Comparison of ENCODE assay signal across 9 cellular contexts in the genomic region with DNA sequence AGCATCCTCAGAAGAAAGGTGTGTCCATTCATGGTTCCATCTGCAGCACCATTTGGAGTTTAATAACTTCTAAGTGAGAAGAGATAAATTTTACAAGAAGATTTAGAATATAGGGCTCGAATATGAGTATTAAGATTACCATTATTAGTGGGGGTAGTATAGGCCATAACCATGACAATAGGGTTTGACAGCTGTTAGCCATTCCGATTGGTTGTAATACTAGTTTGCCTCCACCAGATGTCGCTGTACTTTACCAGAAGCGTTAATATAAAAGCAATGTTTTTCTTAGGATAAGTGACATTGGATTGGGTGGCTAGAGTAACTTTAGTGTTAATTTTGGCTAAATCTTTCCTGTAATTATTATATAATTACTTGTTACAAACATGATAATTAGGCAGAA.
DNase-seq lines count a peak whose midpoint lies in the region; ATAC-seq and TF ChIP-seq lines count a peak whose summit lies in the region.
"Had no signal": no experiment of that assay in that cellular context is flagged by ENCODE, and none has a peak within 500 bp of the region (broad histone marks: within the 10 kb centered on the region; RNA-seq: fewer than 3 reads in every experiment).

No MANE protein-coding gene starts in this region.

- no peak for TF ChIP-seq EP300 in gastroesophageal sphincter (IDR thresholded peaks at IDR 0.05)

- ATAC-seq in GM21423 (IDR thresholded peaks at IDR 0.05; ENCODE audit: unreplicated experiment) (no peak), gastroesophageal sphincter (no peak)

- H3K4me2 ChIP-seq in mesenchymal stem cell (ENCODE audit: low read length, poor library complexity, severe bottlenecking) = no peak overlapping the region

- 33 to 45% (median 43%) methylated on average over 4 of the region's 4 CpGs for WGBS in adrenal gland, 4 donors
- WGBS in mesenchymal stem cell = 51% methylated on average over 2 of the region's 4 CpGs
- 29 to 32% methylated on average over 4 of the region's 4 CpGs for WGBS in gastroesophageal sphincter (ENCODE audit: low coverage in 1 of 2), 2 donors

- H3K27ac ChIP-seq in adrenal gland (no peak overlapping the region), mesenchymal stem cell (ENCODE audit: low read length, poor library complexity, severe bottlenecking) (no peak overlapping the region), gastroesophageal sphincter (no peak overlapping the region)

- no peak overlapping the region for H2BK5ac ChIP-seq in mesenchymal stem cell (ENCODE audit: low read depth, low read length, poor library complexity, severe bottlenecking)

- no peak overlapping the region for H3K23ac ChIP-seq in mesenchymal stem cell (ENCODE audit: low read length in 2 of 2)

- TF ChIP-seq POLR2A in adrenal gland (IDR thresholded peaks at IDR 0.05) (no peak), gastroesophageal sphincter (IDR thresholded peaks at IDR 0.05) (no peak)

- H3K36me3 ChIP-seq in adrenal gland (replicated peaks in 1 of 2) (no peaks in the 10 kb centered on the region), mesenchymal stem cell (ENCODE audit: control insufficient read depth in 1 of 2, insufficient read depth in 2 of 2, low read depth in 1 of 2, low read length in 2 of 2) (no peaks in the 10 kb centered on the region), gastroesophageal sphincter (no peaks in the 10 kb centered on the region)

- H3K79me1 ChIP-seq in mesenchymal stem cell (replicated peaks; ENCODE audit: low read length, poor library complexity, severe bottlenecking) = no peaks in the 10 kb centered on the region

- H4K8ac ChIP-seq in mesenchymal stem cell (ENCODE audit: low read length) = no peak overlapping the region

- H3K18ac ChIP-seq in mesenchymal stem cell (ENCODE audit: low read depth in 1 of 2, low read length in 2 of 2) = no peak overlapping the region

- no peak overlapping the region for H2AK5ac ChIP-seq in mesenchymal stem cell (ENCODE audit: low read length, severe bottlenecking)

- CTCF ChIA-PET in Calu3 (lab: Charles Lee) = no interaction called here

- H3K4me1 ChIP-seq in adrenal gland (replicated peaks in 1 of 2) (no peaks in the 10 kb centered on the region), mesenchymal stem cell (ENCODE audit: control insufficient read depth, insufficient read depth, low read depth, low read length) (no peaks in the 10 kb centered on the region), gastroesophageal sphincter (no peaks in the 10 kb centered on the region)

- H3K36me3 Mint-ChIP-seq in Calu3 (ENCODE audit: insufficient read depth, unreplicated experiment) = no peaks in the 10 kb centered on the region

- H3K4me1 Mint-ChIP-seq in Calu3 (ENCODE audit: low read depth, unreplicated experiment) = no peaks in the 10 kb centered on the region

- DNase-seq in Calu3 (no peak), HT-29 (ENCODE audit: low spot score) (peak; percentile 25), adrenal gland (peak in 1 of 7 donors; percentile 7), mesenchymal stem cell (peak; percentile 2), NCI-H524 treated with DMSO at 0.1 percent for 48 hours (lab: John Stamatoyannopoulos, UW) (no peak), pons (ENCODE audit: low spot score) (no peak)
- DNase-seq: activated CD8-positive, alpha-beta memory T cell treated with anti-CD3 and anti-CD28 coated beads, Interleukin-2, amount 50 U/mL, for 48 hours had no signal

- TF ChIP-seq CTCF in Calu3 (IDR thresholded peaks at IDR 0.05; ENCODE audit: unreplicated experiment) (peak; percentile 30), adrenal gland (IDR thresholded peaks at IDR 0.05) (peak; percentile 37 to 51 (median 42)), gastroesophageal sphincter (IDR thresholded peaks at IDR 0.05) (peak in 1 of 4 experiments; percentile 23)

- H2AFZ ChIP-seq in mesenchymal stem cell (ENCODE audit: low read depth, low read length) = no peak overlapping the region

- no peak overlapping the region for H3K4me3 ChIP-seq in adrenal gland
- H3K4me3 ChIP-seq in mesenchymal stem cell (ENCODE audit: insufficient read depth in 1 of 2, low read depth in 1 of 2, low read length in 2 of 2) = no peak overlapping the region
- no peak overlapping the region for H3K4me3 ChIP-seq in gastroesophageal sphincter

- H3K14ac ChIP-seq in mesenchymal stem cell (ENCODE audit: low read length in 2 of 2) = no peak overlapping the region

- H3K9me3 ChIP-seq in adrenal gland (replicated peaks in 1 of 3) (peaks cover 0 to 18% (median 0%) of the 10 kb centered on the region in 3 donors), mesenchymal stem cell (ENCODE audit: control insufficient read depth, low read length) (peaks cover 52% of the 10 kb centered on the region), gastroesophageal sphincter (peaks cover 0 to 56% (median 0%) of the 10 kb centered on the region in 3 donors)

- H2BK12ac ChIP-seq in mesenchymal stem cell (ENCODE audit: low read length in 2 of 2) = no peak overlapping the region

- no peak overlapping the region for H4K91ac ChIP-seq in mesenchymal stem cell (ENCODE audit: low read length)

- H2BK120ac ChIP-seq in mesenchymal stem cell (ENCODE audit: low read depth, low read length) = no peak overlapping the region

- no peaks in the 10 kb centered on the region for H3K27me3 Mint-ChIP-seq in Calu3 (ENCODE audit: unreplicated experiment)

- intact Hi-C loops in Calu3 (cut with micrococcal nuclease; ENCODE audit: unreplicated experiment) = no loop called here
- intact Hi-C loops in adrenal gland (cut with DNase I) = no loop called here

- H3K27ac Mint-ChIP-seq in Calu3 (ENCODE audit: unreplicated experiment) = no peak overlapping the region

- H3K27me3 ChIP-seq in adrenal gland = no peaks in the 10 kb centered on the region
- H3K27me3 ChIP-seq in mesenchymal stem cell (ENCODE audit: control insufficient read depth in 1 of 2, insufficient read depth in 1 of 2, low read length in 2 of 2) = no peaks in the 10 kb centered on the region
- no peaks in the 10 kb centered on the region for H3K27me3 ChIP-seq in gastroesophageal sphincter

- no TSS peak for BruUV-seq in Calu3 (replicated peaks; lab: Mats Ljungman, UMichigan)

- no peak overlapping the region for H3K4me3 Mint-ChIP-seq in Calu3 (ENCODE audit: low read depth, unreplicated experiment)

- H3K9ac ChIP-seq in mesenchymal stem cell (ENCODE audit: low read length) = no peak overlapping the region

- no peak overlapping the region for H2BK15ac ChIP-seq in mesenchymal stem cell (ENCODE audit: low read depth, poor library complexity, severe bottlenecking)

- H3K9me3 Mint-ChIP-seq in Calu3 (ENCODE audit: low read depth, unreplicated experiment) = peaks cover 15% of the 10 kb centered on the region

- no peak overlapping the region for H3K4ac ChIP-seq in mesenchymal stem cell (ENCODE audit: low read depth in 1 of 2, low read length in 2 of 2)

Comparison
In these comparisons a context has a peak if more than half of its experiments do, and no peak if none do; other contexts are left out.
1. DNase-seq: peak in HT-29 (single experiment) and mesenchymal stem cell (single experiment); none in Calu3 (single experiment), NCI-H524 treated with DMSO at 0.1 percent for 48 hours (single experiment) and pons (single experiment).